In genomic region chr1:150283260-150283659, GRCh38 we compare ENCODE assay signal across 9 cellular contexts. TPM values are rescaled to one million over a fixed set of nuclear protein-coding genes. Genes with fewer than 3 reads are reported as not detected.
DNase-seq lines count a peak whose midpoint lies in the region; ATAC-seq and TF ChIP-seq lines count a peak whose summit lies in the region.
"Had no signal": no experiment of that assay in that cellular context is flagged by ENCODE, and none has a peak within 500 bp of the region (broad histone marks: within the 10 kb centered on the region; RNA-seq: fewer than 3 reads in every experiment).

No MANE protein-coding gene starts in this region.

- peaks cover 15 to 27% (median 24%) of the 10 kb centered on the region in 4 donors for H3K4me1 Mint-ChIP-seq in CD4-positive, alpha-beta memory T cell

- TF ChIP-seq CTCF in PC-3 (conservative IDR thresholded peaks at IDR 0.05; ENCODE audit: low read depth, low read length), result no peak
- no peak for TF ChIP-seq CTCF in fibroblast of lung (conservative IDR thresholded peaks at IDR 0.05 in 1 of 2, IDR thresholded peaks at IDR 0.05 in 1 of 2; ENCODE audit: low read depth in 1 of 2, low read length in 2 of 2)
- no peak for TF ChIP-seq CTCF in prostate gland (IDR thresholded peaks at IDR 0.05)
- no peak for TF ChIP-seq CTCF in GM10266 (IDR thresholded peaks at IDR 0.05; ENCODE audit: control insufficient read depth, insufficient read depth, low read depth, missing control alignments)

- H3K27me3 ChIP-seq in CD4-positive, alpha-beta memory T cell (ENCODE audit: insufficient read depth, low read length), result no peaks in the 10 kb centered on the region
- no peaks in the 10 kb centered on the region for H3K27me3 ChIP-seq in PC-3 (ENCODE audit: low read length)
- no peaks in the 10 kb centered on the region for H3K27me3 ChIP-seq in fibroblast of lung (ENCODE audit: control insufficient read depth, insufficient read depth, low read length)
- H3K27me3 ChIP-seq in prostate gland (replicated peaks; ENCODE audit: insufficient read depth), result no peaks in the 10 kb centered on the region

- H2AFZ ChIP-seq in PC-3 (ENCODE audit: low read length) (peak overlapping the region; percentile 87; the same call in 1 of the 2 replicates), fibroblast of lung (ENCODE audit: low read length) (no peak overlapping the region)

- no peaks in the 10 kb centered on the region for H3K9me2 ChIP-seq in PC-3 (replicated peaks; ENCODE audit: low read length)

- CTCF ChIA-PET in CD4-positive, alpha-beta memory T cell (lab: Charles Lee; ENCODE audit: partially characterized antibody), result interaction anchor here (1.7 to 3.9 kb wide), 2 partner anchors 27 to 96 kb away, joined by 4 to 45 read pairs; partner anchors contain the start of gene CA14
- CTCF ChIA-PET in PC-3 (lab: Charles Lee), result interaction anchor here (3.6 kb wide), 1 partner anchor 28 kb away, joined by 28 read pairs; no protein-coding TSS in a partner anchor

- H3K4me3 Mint-ChIP-seq in CD4-positive, alpha-beta memory T cell, result peak overlapping the region in 5 of 8 donors; percentile 6 to 93 (median 26)

- H3K4me2 ChIP-seq in PC-3 (ENCODE audit: low read length) (peak overlapping the region; percentile 90), fibroblast of lung (ENCODE audit: extremely low read depth, insufficient read depth, low read length) (peak overlapping the region; percentile 90)

- no peaks in the 10 kb centered on the region for H3K9me3 ChIP-seq in CD4-positive, alpha-beta memory T cell (ENCODE audit: control insufficient read depth in 1 of 2, low read length in 2 of 2)
- H3K9me3 ChIP-seq in PC-3 (ENCODE audit: low read length), result no peaks in the 10 kb centered on the region
- H3K9me3 ChIP-seq in fibroblast of lung (ENCODE audit: control insufficient read depth, insufficient read depth, low read depth, low read length), result no peaks in the 10 kb centered on the region
- H3K9me3 ChIP-seq in prostate gland, result no peaks in the 10 kb centered on the region

- peak overlapping the region; percentile 10 for H3K27ac ChIP-seq in CD4-positive, alpha-beta memory T cell (ENCODE audit: low read depth, low read length)
- H3K27ac ChIP-seq in PC-3 (ENCODE audit: low read length) (no peak overlapping the region), fibroblast of lung (ENCODE audit: insufficient read depth, low read length) (no peak overlapping the region), prostate gland (peak overlapping the region; percentile 73 to 81)

- no peak for DNase-seq in CD4-positive, alpha-beta memory T cell
- DNase-seq in PC-3 (no peak), fibroblast of lung (ENCODE audit: low read depth in 2 of 2) (no peak), prostate gland (ENCODE audit: low spot score) (no peak), GM10266 (ENCODE audit: extremely low spot score) (no peak)
- DNase-seq: NCI-H1694 treated with DMSO at 0.1 percent for 48 hours had no signal

- H3K36me3 Mint-ChIP-seq in CD4-positive, alpha-beta memory T cell, result peaks cover 0 to 1% of the 10 kb centered on the region in 2 donors

- H3F3A ChIP-seq in PC-3 (ENCODE audit: low read length, unreplicated experiment), result no peaks in the 10 kb centered on the region

- ATAC-seq in PC-3 (no peak), HG03457 (IDR thresholded peaks at IDR 0.05; ENCODE audit: unreplicated experiment) (no peak), HG03135 (IDR thresholded peaks at IDR 0.05; ENCODE audit: unreplicated experiment) (no peak), HG03280 (IDR thresholded peaks at IDR 0.05; ENCODE audit: unreplicated experiment) (no peak)

- intact Hi-C loops in CD4-positive, alpha-beta memory T cell (cut with micrococcal nuclease), result loop anchor here (2.0 kb wide), 1 partner anchor 14 kb away; the partner anchor contains the start of gene APH1A
- intact Hi-C loops in PC-3 (cut with micrococcal nuclease), result no loop called here
- intact Hi-C loops in prostate gland (cut with DNase I), result no loop called here

- no peaks in the 10 kb centered on the region for H3K27me3 Mint-ChIP-seq in CD4-positive, alpha-beta memory T cell

- 76% methylated on average over 12 of the region's 12 CpGs for WGBS in prostate gland

- H3K79me2 ChIP-seq in PC-3 (ENCODE audit: low read length) (peaks cover 18% of the 10 kb centered on the region), fibroblast of lung (ENCODE audit: control insufficient read depth, insufficient read depth, low read length) (no peaks in the 10 kb centered on the region)

- no peaks in the 10 kb centered on the region for H4K20me1 ChIP-seq in PC-3 (ENCODE audit: low read length)
- no peaks in the 10 kb centered on the region for H4K20me1 ChIP-seq in fibroblast of lung (ENCODE audit: control insufficient read depth, extremely low read depth, insufficient read depth, low read length)

- H3K4me1 ChIP-seq in CD4-positive, alpha-beta memory T cell (ENCODE audit: insufficient read depth, low read length), result peaks cover 23% of the 10 kb centered on the region
- H3K4me1 ChIP-seq in PC-3 (ENCODE audit: insufficient read depth, low read length) (peaks cover 19% of the 10 kb centered on the region), fibroblast of lung (ENCODE audit: control insufficient read depth, extremely low read depth, insufficient read depth, low read length) (peaks cover 4% of the 10 kb centered on the region), prostate gland (replicated peaks) (peaks cover 6% of the 10 kb centered on the region)

- TF ChIP-seq POLR2A in prostate gland (IDR thresholded peaks at IDR 0.05), result no peak

- POLR2A ChIA-PET in CD4-positive, alpha-beta memory T cell (lab: Charles Lee; ENCODE audit: partially characterized antibody), result interaction anchor here (0.9 to 2.6 kb wide), 5 partner anchors 12 to 722 kb away, joined by 3 to 37 read pairs (median 7); partner anchors contain the start of genes APH1A and RPRD2
- POLR2A ChIA-PET in PC-3 (lab: Charles Lee; ENCODE audit: unreplicated experiment), result interaction anchor here (0.6 kb wide), 1 partner anchor 28 kb away, joined by 3 read pairs; no protein-coding TSS in a partner anchor

- no TSS peak for BruUV-seq in PC-3 (replicated peaks; lab: Mats Ljungman, UMichigan)

- peak overlapping the region in 6 of 7 donors; percentile 39 to 96 (median 80) for H3K27ac Mint-ChIP-seq in CD4-positive, alpha-beta memory T cell

- H3K4me3 ChIP-seq in CD4-positive, alpha-beta memory T cell (ENCODE audit: low read length in 2 of 2), result no peak overlapping the region
- H3K4me3 ChIP-seq in PC-3 (ENCODE audit: low read length), result peak overlapping the region; percentile 86
- peak overlapping the region; percentile 49 to 89 (median 72) for H3K4me3 ChIP-seq in fibroblast of lung (replicated peaks in 1 of 4; ENCODE audit: control extremely low read depth in 1 of 4, insufficient read depth in 1 of 4, low read depth in 3 of 4, low read length in 4 of 4)
- H3K4me3 ChIP-seq in prostate gland, result peak overlapping the region; percentile 33 to 43

- H3K9ac ChIP-seq in PC-3 (ENCODE audit: low read length) (peak overlapping the region; percentile 85), fibroblast of lung (ENCODE audit: insufficient read depth, low read length) (no peak overlapping the region)

- H3K36me3 ChIP-seq in CD4-positive, alpha-beta memory T cell (ENCODE audit: insufficient read depth, low read length), result no peaks in the 10 kb centered on the region
- peaks cover 8% of the 10 kb centered on the region; the same call in 1 of the 2 replicates for H3K36me3 ChIP-seq in PC-3 (ENCODE audit: low read depth, low read length)
- H3K36me3 ChIP-seq in fibroblast of lung (ENCODE audit: control insufficient read depth, insufficient read depth, low read length), result no peaks in the 10 kb centered on the region
- H3K36me3 ChIP-seq in prostate gland, result no peaks in the 10 kb centered on the region

- peaks cover 0 to 4% (median 0%) of the 10 kb centered on the region in 8 donors for H3K9me3 Mint-ChIP-seq in CD4-positive, alpha-beta memory T cell

RNA-seq across cellular contexts. Expression of gene CIART, which starts 0.9 kb away (rescaled TPM):
- under 1 TPM; 0.67 to 0.94 TPM for total RNA-seq in CD4-positive, alpha-beta memory T cell
- 1 to 10 TPM in 1 of 2 donors, under 1 TPM in 1; 0.36 to 2.6 TPM for polyA plus RNA-seq in CD4-positive, alpha-beta memory T cell
- total RNA-seq in PC-3 (2014; rRNA removed) (19.0 and 27.0 TPM in 2 replicates), fibroblast of lung (5.1 and 10.4 TPM in 2 replicates), prostate gland (10 to 100 TPM in 1 of 2 donors, 1 to 10 TPM in 1; 6.9 to 10.1 TPM)
- polyA plus RNA-seq in fibroblast of lung, result 15.3 and 15.4 TPM in 2 replicates
- polyA plus RNA-seq in fibroblast of lung (2012), result 7.6 and 7.9 TPM in 2 replicates
- 14.0 and 16.7 TPM in 2 replicates for polyA minus RNA-seq in fibroblast of lung (ENCODE audit: low replicate concordance)

RNA-seq across cellular contexts. Expression of gene MRPS21, which starts 10.4 kb away (rescaled TPM):
- total RNA-seq in CD4-positive, alpha-beta memory T cell, result 10 to 100 TPM; 62.9 to 68.7 TPM
- polyA plus RNA-seq in CD4-positive, alpha-beta memory T cell, result 10 to 100 TPM; 68.2 to 89.4 TPM
- total RNA-seq in PC-3 (2014; rRNA removed) (109 and 124 TPM in 2 replicates), fibroblast of lung (53.7 and 54.7 TPM in 2 replicates), prostate gland (10 to 100 TPM; 40.1 to 49.0 TPM)
- 74.1 and 82.2 TPM in 2 replicates for polyA plus RNA-seq in fibroblast of lung
- polyA plus RNA-seq in fibroblast of lung (2012), result 101 and 111 TPM in 2 replicates
- 2.7 and 21.9 TPM in 2 replicates for polyA minus RNA-seq in fibroblast of lung (ENCODE audit: low replicate concordance)

RNA-seq across cellular contexts. Expression of gene C1orf54, which starts 10.7 kb away (rescaled TPM):
- 1 to 10 TPM; 2.5 to 3.4 TPM for total RNA-seq in CD4-positive, alpha-beta memory T cell
- polyA plus RNA-seq in CD4-positive, alpha-beta memory T cell, result 1 to 10 TPM; 5.3 to 7.4 TPM
- total RNA-seq in PC-3 (2014; rRNA removed) (0.98 TPM in 1 of 2 replicates, not detected in the other), fibroblast of lung (32.0 and 36.5 TPM in 2 replicates), prostate gland (1 to 10 TPM; 1.4 to 8.2 TPM)
- 16.3 and 42.8 TPM in 2 replicates for polyA plus RNA-seq in fibroblast of lung
- 18.4 and 38.7 TPM in 2 replicates for polyA plus RNA-seq in fibroblast of lung (2012)
- 8.1 TPM in 1 of 2 replicates, not detected in the other for polyA minus RNA-seq in fibroblast of lung (ENCODE audit: low replicate concordance)

RNA-seq across cellular contexts. Expression of gene APH1A, which starts 14.4 kb away (rescaled TPM):
- total RNA-seq in CD4-positive, alpha-beta memory T cell, result 100 to 1,000 TPM; 118 to 120 TPM
- polyA plus RNA-seq in CD4-positive, alpha-beta memory T cell, result 10 to 100 TPM; 45.1 to 72.0 TPM
- 211 and 222 TPM in 2 replicates for total RNA-seq in PC-3 (2014; rRNA removed)
- total RNA-seq in fibroblast of lung, result 81.4 and 84.7 TPM in 2 replicates
- polyA plus RNA-seq in fibroblast of lung, result 125 and 136 TPM in 2 replicates
- 82.6 and 100 TPM in 2 replicates for polyA plus RNA-seq in fibroblast of lung (2012)
- polyA minus RNA-seq in fibroblast of lung (ENCODE audit: low replicate concordance), result 159 and 219 TPM in 2 replicates
- 100 to 1,000 TPM; 122 to 130 TPM for total RNA-seq in prostate gland

RNA-seq across cellular contexts. Expression of gene CA14, which starts 25.7 kb away (rescaled TPM):
- not detected for total RNA-seq in CD4-positive, alpha-beta memory T cell
- under 1 TPM in 1 of 2 donors, not detected in 1; 0.40 TPM for polyA plus RNA-seq in CD4-positive, alpha-beta memory T cell
- total RNA-seq in PC-3 (2014; rRNA removed) (not detected in 2 replicates), fibroblast of lung (not detected in 2 replicates), prostate gland (1 to 10 TPM in 1 of 2 donors, under 1 TPM in 1; 0.36 to 3.3 TPM)
- polyA plus RNA-seq in fibroblast of lung, result 0.08 TPM in 1 of 2 replicates, not detected in the other
- 0.14 TPM in 1 of 2 replicates, not detected in the other for polyA plus RNA-seq in fibroblast of lung (2012)
- polyA minus RNA-seq in fibroblast of lung (ENCODE audit: low replicate concordance), result not detected in 2 replicates

Comparison
In these comparisons a context has a peak if more than half of its experiments do, and no peak if none do; other contexts are left out.
1. H3K27ac ChIP-seq: peak in CD4-positive, alpha-beta memory T cell (single experiment) and prostate gland (2 of 2); none in PC-3 (single experiment) and fibroblast of lung (single experiment).
2. H3K4me3 ChIP-seq: peak in PC-3 (single experiment), fibroblast of lung (4 of 4) and prostate gland (2 of 2); none in CD4-positive, alpha-beta memory T cell (0 of 2).